In genomic region chr7:91345449-91345848, GRCh38 we compare ENCODE assay signal across 13 cellular contexts.
A peak's percentile ranks its signal among the peaks of the same experiment; 100 is the strongest.
DNase-seq lines count a peak whose midpoint lies in the region; ATAC-seq and TF ChIP-seq lines count a peak whose summit lies in the region.
"Had no signal": no experiment of that assay in that cellular context is flagged by ENCODE, and none has a peak within 500 bp of the region (broad histone marks: within the 10 kb centered on the region; RNA-seq: fewer than 3 reads in every experiment).

No MANE protein-coding gene starts in this region.

- H3K4me3 ChIP-seq in naive thymus-derived CD4-positive, alpha-beta T cell (ENCODE audit: low read length), result no peak overlapping the region

- CTCF ChIA-PET in RWPE1 (lab: Yijun Ruan, JAX), result no interaction called here
- CTCF ChIA-PET in naive thymus-derived CD4-positive, alpha-beta T cell (lab: Charles Lee), result no interaction called here

- peaks cover 0 to 1% (median 0%) of the 10 kb centered on the region in 7 donors for H3K4me1 Mint-ChIP-seq in naive thymus-derived CD4-positive, alpha-beta T cell

- H3K36me3 Mint-ChIP-seq in naive thymus-derived CD4-positive, alpha-beta T cell, result no peaks in the 10 kb centered on the region

- H3K4me3 Mint-ChIP-seq in naive thymus-derived CD4-positive, alpha-beta T cell, result no peak overlapping the region

- peaks cover 0 to 4% (median 0%) of the 10 kb centered on the region in 11 donors for H3K9me3 Mint-ChIP-seq in naive thymus-derived CD4-positive, alpha-beta T cell

- no peaks in the 10 kb centered on the region for H3K27me3 ChIP-seq in naive thymus-derived CD4-positive, alpha-beta T cell (ENCODE audit: control insufficient read depth in 2 of 2, insufficient read depth in 2 of 2, low read length in 2 of 2)

- H3K9me3 ChIP-seq in naive thymus-derived CD4-positive, alpha-beta T cell (ENCODE audit: control insufficient read depth in 2 of 3, low read length in 3 of 3), result no peaks in the 10 kb centered on the region
- H3K9me3 ChIP-seq: Caco-2 had no signal

- ATAC-seq in GM19351 (IDR thresholded peaks at IDR 0.05; ENCODE audit: unreplicated experiment) (peak; percentile 60), HG02642 (IDR thresholded peaks at IDR 0.05; ENCODE audit: poor library complexity, unreplicated experiment) (peak; percentile 76), HG03457 (IDR thresholded peaks at IDR 0.05; ENCODE audit: unreplicated experiment) (peak; percentile 62)
- no peak for ATAC-seq in naive thymus-derived CD4-positive, alpha-beta T cell

- H3K36me3 ChIP-seq in naive thymus-derived CD4-positive, alpha-beta T cell (ENCODE audit: control insufficient read depth in 2 of 3, insufficient read depth in 3 of 3, low read length in 3 of 3), result no peaks in the 10 kb centered on the region

- no peaks in the 10 kb centered on the region for H3K4me1 ChIP-seq in naive thymus-derived CD4-positive, alpha-beta T cell (ENCODE audit: control insufficient read depth in 2 of 2, insufficient read depth in 2 of 2, low read length in 2 of 2)
- H3K4me1 ChIP-seq: Caco-2 had no signal

- POLR2A ChIA-PET in RWPE1 (lab: Yijun Ruan, JAX; ENCODE audit: low non-redundant PET), result no interaction called here
- POLR2A ChIA-PET in naive thymus-derived CD4-positive, alpha-beta T cell (lab: Charles Lee), result no interaction called here

- H3K27me3 Mint-ChIP-seq in naive thymus-derived CD4-positive, alpha-beta T cell, result peaks cover 0 to 14% (median 2%) of the 10 kb centered on the region in 5 donors

- intact Hi-C loops in naive thymus-derived CD4-positive, alpha-beta T cell (cut with micrococcal nuclease), result no loop called here

- no peak for TF ChIP-seq CTCF in RWPE1 (conservative IDR thresholded peaks at IDR 0.05; ENCODE audit: low read depth)

- no peak overlapping the region for H3K27ac ChIP-seq in RWPE1
- no peak overlapping the region for H3K27ac ChIP-seq in naive thymus-derived CD4-positive, alpha-beta T cell (ENCODE audit: low read depth, low read length)

- DNase-seq in kidney glomerular epithelial cell (lab: John Stamatoyannopoulos, UW) (peak; percentile 50), RWPE1 (ENCODE audit: low spot score) (no peak), HPDE6-E6E7 (ENCODE audit: extremely low spot score) (no peak)
- DNase-seq in stimulated activated CD4-positive, alpha-beta T cell treated with anti-CD3 and anti-CD28 coated beads, Interleukin-4, amount 100 ng/mL, for 24 hours, result no peak
- no peak for DNase-seq in naive thymus-derived CD4-positive, alpha-beta T cell
- DNase-seq: Caco-2; central memory CD4-positive, alpha-beta T cell; NCI-H1436; RPMI8226; stimulated activated naive CD4-positive, alpha-beta T cell had no signal

- H3K27ac Mint-ChIP-seq in naive thymus-derived CD4-positive, alpha-beta T cell, result no peak overlapping the region
